In genomic region chr1:204814146-204814884, GRCh38 we compare ENCODE assay signal across 17 cellular contexts. TPM values are rescaled to one million over a fixed set of nuclear protein-coding genes. Genes with fewer than 3 reads are reported as not detected.
"Had no signal": no experiment of that assay in that cellular context is flagged by ENCODE, and none has a peak within 500 bp of the region (broad histone marks: within the 10 kb centered on the region; RNA-seq: fewer than 3 reads in every experiment).

No MANE protein-coding gene starts in this region.

- H3K4me1 ChIP-seq: left lung, prostate gland had no signal

- ATAC-seq: activated CD8-positive, alpha-beta T cell treated with anti-CD3 and anti-CD28 coated beads, Interleukin-2, amount 10 ng/mL, durations not matched to agents 7 days and 5 days; left lung; naive thymus-derived CD4-positive, alpha-beta T cell; sciatic nerve; stimulated activated naive B cell treated with anti-CD40 and anti-IgM and Interleukin-4, amounts not matched to agents 10 μg/mL and 1 μg/mL and 100 μg/mL, for 72 hours had no signal

- H3K36me3 ChIP-seq: left lung, prostate gland had no signal

- H3K9me3 ChIP-seq: left lung, mucosa of descending colon, prostate gland had no signal

- DNase-seq: activated CD4-positive, alpha-beta T cell treated with anti-CD3 and anti-CD28 coated beads, Interleukin-2, amount 10 ng/mL, durations not matched to agents 24 days and 14 days; activated CD8-positive, alpha-beta T cell treated with anti-CD3 and anti-CD28 coated beads, Interleukin-2, amount 10 ng/mL, durations not matched to agents 7 days and 5 days; activated effector memory CD4-positive, alpha-beta T cell treated with anti-CD3 and anti-CD28 coated beads, Interleukin-2, amount 50 U/mL, for 16 hours; activated naive CD4-positive, alpha-beta T cell treated with anti-CD3 and anti-CD28 coated beads, Interleukin-2, amount 50 U/mL, for 16 hours; activated T-cell treated with anti-CD3 and anti-CD28 coated beads, Interleukin-2, amount 50 U/mL, for 48 hours; dermis blood vessel endothelial cell; effector memory CD4-positive, alpha-beta T cell; hippocampal formation; left lung; naive thymus-derived CD4-positive, alpha-beta T cell; stimulated activated CD4-positive, alpha-beta T cell treated with anti-CD3 and anti-CD28 coated beads, Interleukin-4, amount 100 ng/mL, for 4 hours; stimulated activated naive B cell treated with anti-CD40 and anti-IgM and Interleukin-4, amounts not matched to agents 10 μg/mL and 1 μg/mL and 100 μg/mL, for 72 hours had no signal

- H3K4me3 ChIP-seq: left lung, mucosa of descending colon, prostate gland had no signal

- H3K27ac ChIP-seq: left lung, prostate gland had no signal

RNA-seq across cellular contexts. Expression of gene NFASC, which starts 56.3 kb away (rescaled TPM):
- total RNA-seq: endothelial cell of umbilical vein, osteocyte had no signal
- polyA plus RNA-seq: endothelial cell of umbilical vein; naive thymus-derived CD4-positive, alpha-beta T cell had no signal
